ENCODE assay signal across 8 cellular contexts in the genomic region with DNA sequence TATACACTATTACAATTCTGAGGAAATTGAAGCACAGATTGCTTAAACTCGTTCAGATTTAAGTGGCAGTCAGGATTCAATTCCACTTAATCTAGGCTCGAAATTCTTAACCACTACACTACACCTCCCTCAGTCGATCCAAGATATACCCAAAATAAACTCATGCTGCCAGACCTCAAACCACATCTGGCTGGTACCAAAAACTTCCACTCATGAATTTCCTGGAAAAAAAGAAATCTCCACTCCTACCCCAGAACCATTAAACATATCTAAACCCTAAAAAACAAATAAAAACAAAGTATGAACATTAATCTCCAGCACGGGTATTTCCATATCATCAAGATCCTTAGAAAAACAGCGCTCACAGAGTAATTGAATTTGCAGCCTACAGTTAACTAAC. TPM values are rescaled to one million over a fixed set of nuclear protein-coding genes. Genes with fewer than 3 reads are reported as not detected.
DNase-seq lines count a peak whose midpoint lies in the region; ATAC-seq lines count a peak whose summit lies in the region.

No MANE protein-coding gene starts in this region.

- H3K9me3 Mint-ChIP-seq in stimulated activated naive CD8-positive, alpha-beta T cell treated with anti-CD3 and anti-CD28 coated beads, Interleukin-15, amount 100 ng/mL, for 72 hours: peaks cover 0 to 25% of the 10 kb centered on the region in 2 donors

- no peak overlapping the region for H3K27ac ChIP-seq in right cardiac atrium (ENCODE audit: low read length)

- DNase-seq in NCI-H2227 (lab: John Stamatoyannopoulos, UW; ENCODE audit: unreplicated experiment) (peak; percentile 71), NCI-H2227 treated with DMSO at 0.1 percent for 48 hours (lab: John Stamatoyannopoulos, UW) (no peak), T-helper 17 cell (no peak), right cardiac atrium (no peak), D341Med (ENCODE audit: low spot score) (no peak), occipital lobe (lab: John Stamatoyannopoulos, UW) (no peak)
- no peak for DNase-seq in stimulated activated naive CD8-positive, alpha-beta T cell treated with anti-CD3 and anti-CD28 coated beads, Interleukin-15, amount 100 ng/mL, for 72 hours

- ATAC-seq in T-helper 17 cell: no peak
- no peak for ATAC-seq in right cardiac atrium
- ATAC-seq in stimulated activated naive CD8-positive, alpha-beta T cell treated with anti-CD3 and anti-CD28 coated beads, Interleukin-15, amount 100 ng/mL, for 72 hours: no peak
- ATAC-seq in HG02870 (IDR thresholded peaks at IDR 0.05; ENCODE audit: unreplicated experiment): no peak

- H3K9me3 ChIP-seq in T-helper 17 cell (ENCODE audit: control insufficient read depth, low read length, poor library complexity, severe bottlenecking) (no peaks in the 10 kb centered on the region), right cardiac atrium (ENCODE audit: control insufficient read depth, low read length) (no peaks in the 10 kb centered on the region)

- H3K4me3 Mint-ChIP-seq in T-helper 17 cell: peak overlapping the region; percentile 96
- H3K4me3 Mint-ChIP-seq in stimulated activated naive CD8-positive, alpha-beta T cell treated with anti-CD3 and anti-CD28 coated beads, Interleukin-15, amount 100 ng/mL, for 72 hours: peak overlapping the region; percentile 87 to 98

- peaks cover 21% of the 10 kb centered on the region for H3K4me1 Mint-ChIP-seq in T-helper 17 cell
- peaks cover 32% of the 10 kb centered on the region for H3K4me1 Mint-ChIP-seq in stimulated activated naive CD8-positive, alpha-beta T cell treated with anti-CD3 and anti-CD28 coated beads, Interleukin-15, amount 100 ng/mL, for 72 hours

- H3K4me3 ChIP-seq in right cardiac atrium (ENCODE audit: low read length): peak overlapping the region; percentile 73

- H3K4me1 ChIP-seq in right cardiac atrium (ENCODE audit: control insufficient read depth, insufficient read depth, low read length): peaks cover 2% of the 10 kb centered on the region

- peaks cover 3% of the 10 kb centered on the region for H3K36me3 Mint-ChIP-seq in T-helper 17 cell (ENCODE audit: low read depth)

- 3% methylated on average over 5 of the region's 5 CpGs for WGBS in right cardiac atrium

- no peaks in the 10 kb centered on the region for H3K27me3 Mint-ChIP-seq in T-helper 17 cell
- H3K27me3 Mint-ChIP-seq in stimulated activated naive CD8-positive, alpha-beta T cell treated with anti-CD3 and anti-CD28 coated beads, Interleukin-15, amount 100 ng/mL, for 72 hours: no peaks in the 10 kb centered on the region

- H3K27me3 ChIP-seq in right cardiac atrium (ENCODE audit: control insufficient read depth, insufficient read depth): no peaks in the 10 kb centered on the region

- H3K27ac Mint-ChIP-seq in T-helper 17 cell: peak overlapping the region; percentile 94
- peak overlapping the region; percentile 85 to 99 for H3K27ac Mint-ChIP-seq in stimulated activated naive CD8-positive, alpha-beta T cell treated with anti-CD3 and anti-CD28 coated beads, Interleukin-15, amount 100 ng/mL, for 72 hours

- intact Hi-C loops in right cardiac atrium (cut with DNase I): no loop called here

RNA-seq across cellular contexts. Expression of gene ZFP30, which starts 1.1 kb away (rescaled TPM):
- total RNA-seq in T-helper 17 cell (10 to 100 TPM in 1 of 2 donors, 1 to 10 TPM in 1; 5.1 to 11.2 TPM), right cardiac atrium (1 to 10 TPM; 5.7 to 9.5 (median 8.5) TPM), occipital lobe (80.6 TPM)
- polyA plus RNA-seq in right cardiac atrium: 3.5 TPM

RNA-seq across cellular contexts. Expression of gene ZNF540, which starts 59.4 kb away (rescaled TPM):
- total RNA-seq in T-helper 17 cell (1 to 10 TPM; 7.5 to 9.8 TPM), right cardiac atrium (10 to 100 TPM in 2 of 4 donors, 1 to 10 TPM in 2; 8.8 to 13.4 (median 9.8) TPM), occipital lobe (22.0 TPM)
- polyA plus RNA-seq in right cardiac atrium: 6.5 TPM

RNA-seq across cellular contexts. Expression of gene ZNF571, which starts 59.5 kb away (rescaled TPM):
- total RNA-seq in T-helper 17 cell (10 to 100 TPM; 11.0 to 11.4 TPM), right cardiac atrium (1 to 10 TPM; 2.9 to 7.4 (median 3.5) TPM), occipital lobe (11.7 TPM)
- polyA plus RNA-seq in right cardiac atrium: 2.8 TPM
